Comparison of ENCODE assay signal across 28 cellular contexts in genomic region chr18:78873916-78874505, GRCh38.
A peak's percentile ranks its signal among the peaks of the same experiment; 100 is the strongest.
DNase-seq lines count a peak whose midpoint lies in the region; ATAC-seq and TF ChIP-seq lines count a peak whose summit lies in the region.
"Had no signal": no experiment of that assay in that cellular context is flagged by ENCODE, and none has a peak within 500 bp of the region (broad histone marks: within the 10 kb centered on the region; RNA-seq: fewer than 3 reads in every experiment).

No MANE protein-coding gene starts in this region.

- BruUV-seq in Panc1 (replicated peaks; lab: Mats Ljungman, UMichigan) = no TSS peak

- no peak overlapping the region for H3K27ac Mint-ChIP-seq in glutamatergic neuron (ENCODE audit: unreplicated experiment)
- H3K27ac Mint-ChIP-seq: activated CD4-positive, alpha-beta T cell treated with anti-CD3 and anti-CD28 coated beads, Interleukin-2, amount 10 ng/mL, durations not matched to agents 7 days and 5 days; activated CD8-positive, alpha-beta memory T cell treated with anti-CD3 and anti-CD28 coated beads, Interleukin-2, amount 10 ng/mL, durations not matched to agents 7 days and 5 days; activated T-cell treated with anti-CD3 and anti-CD28 coated beads, Interleukin-2, amount 50 U/mL, for 72 hours; CD4-positive, alpha-beta T cell; immature natural killer cell; natural killer cell treated with Interleukin-12 subunit alpha and Interleukin-12 subunit beta and Interleukin-15 and Interleukin-18, amount 100 ng/mL, for 72 hours; stimulated activated naive B cell treated with anti-CD40 and anti-IgM and Interleukin-4, amounts not matched to agents 10 μg/mL and 1 μg/mL and 100 μg/mL, for 72 hours had no signal

- TF ChIP-seq CTCF in Panc1 (IDR thresholded peaks at IDR 0.05) (0 out of 2 replicates have a peak, but pooled peaks have one; percentile 3), glutamatergic neuron (IDR thresholded peaks at IDR 0.05; ENCODE audit: partially characterized antibody, unreplicated experiment) (no peak)

- no peaks in the 10 kb centered on the region for H3K4me1 ChIP-seq in Panc1 (ENCODE audit: control insufficient read depth, insufficient read depth, low read length)
- H3K4me1 ChIP-seq: breast epithelium had no signal

- no peaks in the 10 kb centered on the region for H3K36me3 Mint-ChIP-seq in glutamatergic neuron (ENCODE audit: unreplicated experiment)
- H3K36me3 Mint-ChIP-seq: activated CD8-positive, alpha-beta memory T cell treated with anti-CD3 and anti-CD28 coated beads, Interleukin-2, amount 10 ng/mL, durations not matched to agents 7 days and 5 days; immature natural killer cell; natural killer cell treated with Interleukin-12 subunit alpha and Interleukin-12 subunit beta and Interleukin-15 and Interleukin-18, amount 100 ng/mL, for 72 hours; stimulated activated naive B cell treated with anti-CD40 and anti-IgM and Interleukin-4, amounts not matched to agents 10 μg/mL and 1 μg/mL and 100 μg/mL, for 72 hours had no signal

- no peak overlapping the region for H3K4me3 Mint-ChIP-seq in glutamatergic neuron (ENCODE audit: unreplicated experiment)
- H3K4me3 Mint-ChIP-seq: activated CD4-positive, alpha-beta T cell treated with anti-CD3 and anti-CD28 coated beads, Interleukin-2, amount 10 ng/mL, durations not matched to agents 7 days and 5 days; activated CD8-positive, alpha-beta memory T cell treated with anti-CD3 and anti-CD28 coated beads, Interleukin-2, amount 10 ng/mL, durations not matched to agents 7 days and 5 days; activated T-cell treated with anti-CD3 and anti-CD28 coated beads, Interleukin-2, amount 50 U/mL, for 72 hours; CD4-positive, alpha-beta T cell; immature natural killer cell; natural killer cell treated with Interleukin-12 subunit alpha and Interleukin-12 subunit beta and Interleukin-15 and Interleukin-18, amount 100 ng/mL, for 72 hours; stimulated activated naive B cell treated with anti-CD40 and anti-IgM and Interleukin-4, amounts not matched to agents 10 μg/mL and 1 μg/mL and 100 μg/mL, for 72 hours had no signal

- H3K27me3 ChIP-seq in Panc1 (ENCODE audit: control insufficient read depth, insufficient read depth, low read length) = peaks cover 36% of the 10 kb centered on the region
- H3K27me3 ChIP-seq: breast epithelium, ovary had no signal

- DNase-seq in D341Med (ENCODE audit: low spot score) (peak; percentile 5), M059J (ENCODE audit: low read depth) (peak; percentile 19), Panc1 (ENCODE audit: low read depth, low spot score) (no peak), iris pigment epithelial cell (ENCODE audit: low read depth) (peak; percentile 3), kidney glomerular epithelial cell (lab: John Stamatoyannopoulos, UW) (no peak), glutamatergic neuron (no peak), SHP77 treated with DMSO at 0.1 percent for 48 hours (lab: John Stamatoyannopoulos, UW) (no peak)
- DNase-seq: activated CD4-positive, alpha-beta T cell treated with anti-CD3 and anti-CD28 coated beads, Interleukin-2, amount 10 ng/mL, durations not matched to agents 7 days and 5 days; activated CD8-positive, alpha-beta memory T cell treated with anti-CD3 and anti-CD28 coated beads, Interleukin-2, amount 10 ng/mL, durations not matched to agents 7 days and 5 days; activated naive CD4-positive, alpha-beta T cell treated with Interleukin-2 at 50 U/mL for 16 hours; activated T-cell treated with anti-CD3 and anti-CD28 coated beads, Interleukin-2, amount 50 U/mL, for 72 hours; CD4-positive, alpha-beta T cell; effector CD8-positive, alpha-beta T cell; foreskin melanocyte; hippocampal formation; immature natural killer cell; Kasumi-1; NCI-H1105 treated with DMSO at 0.1 percent for 48 hours; NCI-H2029; NCI-H226; NCI-H82; ovary; stimulated activated CD4-positive, alpha-beta T cell treated with anti-CD3 and anti-CD28 coated beads, Interleukin-4, amount 100 ng/mL, for 1 hour; stimulated activated naive B cell treated with anti-CD40 and anti-IgM and Interleukin-4, amounts not matched to agents 10 μg/mL and 1 μg/mL and 100 μg/mL, for 72 hours; T-helper 2 cell had no signal

- no peak overlapping the region for H3K4me3 ChIP-seq in Panc1 (ENCODE audit: low read depth in 2 of 2, low read length in 2 of 2)
- H3K4me3 ChIP-seq: breast epithelium, ovary had no signal

- POLR2A ChIA-PET in Panc1 (lab: Charles Lee) = no interaction called here

- H3K9me3 ChIP-seq in Panc1 (ENCODE audit: control insufficient read depth, insufficient read depth, low read depth, low read length) = no peaks in the 10 kb centered on the region
- H3K9me3 ChIP-seq: breast epithelium, ovary had no signal

- H3K36me3 ChIP-seq in Panc1 (ENCODE audit: control insufficient read depth, insufficient read depth, low read length) = no peaks in the 10 kb centered on the region
- H3K36me3 ChIP-seq: breast epithelium, ovary had no signal

- peaks cover 20% of the 10 kb centered on the region for H3K4me1 Mint-ChIP-seq in glutamatergic neuron (ENCODE audit: low read depth, unreplicated experiment)
- H3K4me1 Mint-ChIP-seq: activated CD4-positive, alpha-beta T cell treated with anti-CD3 and anti-CD28 coated beads, Interleukin-2, amount 10 ng/mL, durations not matched to agents 7 days and 5 days; activated CD8-positive, alpha-beta memory T cell treated with anti-CD3 and anti-CD28 coated beads, Interleukin-2, amount 10 ng/mL, durations not matched to agents 7 days and 5 days; immature natural killer cell; stimulated activated naive B cell treated with anti-CD40 and anti-IgM and Interleukin-4, amounts not matched to agents 10 μg/mL and 1 μg/mL and 100 μg/mL, for 72 hours had no signal

- intact Hi-C loops in Panc1 (cut with micrococcal nuclease; ENCODE audit: unreplicated experiment) = no loop called here

- ATAC-seq in Panc1 (no peak), GM21723 (IDR thresholded peaks at IDR 0.05; ENCODE audit: unreplicated experiment) (no peak)
- ATAC-seq: activated CD8-positive, alpha-beta memory T cell treated with anti-CD3 and anti-CD28 coated beads, Interleukin-2, amount 10 ng/mL, durations not matched to agents 7 days and 5 days; activated T-cell treated with anti-CD3 and anti-CD28 coated beads, Interleukin-2, amount 50 U/mL, for 72 hours; stimulated activated naive B cell treated with anti-CD40 and anti-IgM and Interleukin-4, amounts not matched to agents 10 μg/mL and 1 μg/mL and 100 μg/mL, for 72 hours had no signal

- H3K27me3 Mint-ChIP-seq in glutamatergic neuron (ENCODE audit: unreplicated experiment) = no peaks in the 10 kb centered on the region
- H3K27me3 Mint-ChIP-seq: activated CD4-positive, alpha-beta T cell treated with anti-CD3 and anti-CD28 coated beads, Interleukin-2, amount 10 ng/mL, durations not matched to agents 7 days and 5 days had no signal

- in situ Hi-C loops in Panc1 (cut with HindIII; ENCODE audit: low pct_unique_long_range_greater_than_20kb, low sequenced_read_pairs) = no loop called here

- CTCF ChIA-PET in Panc1 (lab: Charles Lee) = no interaction called here

- H3K27ac ChIP-seq in Panc1 (ENCODE audit: low read length) = no peak overlapping the region
- H3K27ac ChIP-seq: breast epithelium, ovary had no signal

- H3K9me3 Mint-ChIP-seq in glutamatergic neuron (ENCODE audit: unreplicated experiment) = no peaks in the 10 kb centered on the region
- H3K9me3 Mint-ChIP-seq: activated CD4-positive, alpha-beta T cell treated with anti-CD3 and anti-CD28 coated beads, Interleukin-2, amount 10 ng/mL, durations not matched to agents 7 days and 5 days; activated T-cell treated with anti-CD3 and anti-CD28 coated beads, Interleukin-2, amount 50 U/mL, for 72 hours; CD4-positive, alpha-beta T cell; immature natural killer cell; natural killer cell treated with Interleukin-12 subunit alpha and Interleukin-12 subunit beta and Interleukin-15 and Interleukin-18, amount 100 ng/mL, for 72 hours; stimulated activated naive B cell treated with anti-CD40 and anti-IgM and Interleukin-4, amounts not matched to agents 10 μg/mL and 1 μg/mL and 100 μg/mL, for 72 hours had no signal

Comparison
In these comparisons a context has a peak if more than half of its experiments do, and no peak if none do; other contexts are left out.
1. DNase-seq: peak in D341Med (single experiment), M059J (single experiment) and iris pigment epithelial cell (single experiment); none in Panc1 (single experiment), kidney glomerular epithelial cell (single experiment), glutamatergic neuron (single experiment) and SHP77 treated with DMSO at 0.1 percent for 48 hours (single experiment).